Comparison of ENCODE assay signal across 16 cellular contexts in the genomic region with DNA sequence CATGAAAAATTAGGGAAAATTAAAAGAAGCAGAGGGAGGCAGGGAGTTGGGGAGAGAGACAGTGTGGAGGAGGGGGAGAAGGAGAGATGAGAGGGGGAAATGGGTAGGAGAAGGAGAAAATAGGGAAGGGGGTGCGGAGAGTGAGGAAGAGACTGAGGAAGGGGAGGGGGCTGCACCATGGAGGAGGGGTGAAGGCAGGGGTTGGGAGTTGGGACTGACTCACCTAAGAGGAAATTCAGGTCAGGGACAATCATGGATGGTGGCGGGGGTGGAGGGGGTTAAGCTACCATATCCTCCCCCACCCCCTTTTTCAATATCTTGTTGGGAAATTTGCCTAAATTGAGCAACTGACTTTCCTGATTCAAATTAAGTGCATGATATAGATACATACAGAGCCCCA. TPM values are rescaled to one million over a fixed set of nuclear protein-coding genes. Genes with fewer than 3 reads are reported as not detected.
DNase-seq lines count a peak whose midpoint lies in the region; ATAC-seq, FAIRE-seq and TF ChIP-seq lines count a peak whose summit lies in the region.
"Had no signal": no experiment of that assay in that cellular context is flagged by ENCODE, and none has a peak within 500 bp of the region (broad histone marks: within the 10 kb centered on the region; RNA-seq: fewer than 3 reads in every experiment).

No MANE protein-coding gene starts in this region.

- no peak for TF ChIP-seq CTCF in CD4-positive, alpha-beta T cell (IDR thresholded peaks at IDR 0.05)
- no peak for TF ChIP-seq CTCF in Caco-2 (IDR thresholded peaks at IDR 0.05; ENCODE audit: insufficient read depth in 1 of 2, low read depth in 1 of 2, low read length in 1 of 2, severe bottlenecking in 1 of 2, unreplicated experiment in 1 of 2)
- TF ChIP-seq CTCF in coronary artery (IDR thresholded peaks at IDR 0.05): no peak
- no peak for TF ChIP-seq CTCF in parathyroid adenoma (IDR thresholded peaks at IDR 0.05)

- H3K4me3 Mint-ChIP-seq in CD4-positive, alpha-beta T cell: no peak overlapping the region
- H3K4me3 Mint-ChIP-seq in Caco-2 (ENCODE audit: unreplicated experiment): no peak overlapping the region

- H3K27me3 ChIP-seq in CD4-positive, alpha-beta T cell (ENCODE audit: control insufficient read depth, insufficient read depth, low read length): no peaks in the 10 kb centered on the region
- no peaks in the 10 kb centered on the region for H3K27me3 ChIP-seq in Caco-2 (replicated peaks; ENCODE audit: control insufficient read depth, insufficient read depth, low read length)
- no peaks in the 10 kb centered on the region for H3K27me3 ChIP-seq in parathyroid adenoma (ENCODE audit: control insufficient read depth, insufficient read depth, low read length)
- H3K27me3 ChIP-seq: Peyer's patch had no signal

- ATAC-seq in CD4-positive, alpha-beta T cell (ENCODE audit: poor library complexity): no peak

- intact Hi-C loops in CD4-positive, alpha-beta T cell (cut with DNase I, micrococcal nuclease): no loop called here
- intact Hi-C loops in Caco-2 (cut with micrococcal nuclease; ENCODE audit: unreplicated experiment): no loop called here

- H3K9me3 ChIP-seq in CD4-positive, alpha-beta T cell (ENCODE audit: control insufficient read depth, low read length): no peaks in the 10 kb centered on the region
- H3K9me3 ChIP-seq in Caco-2 (no peaks in the 10 kb centered on the region), parathyroid adenoma (ENCODE audit: control insufficient read depth, low read length) (no peaks in the 10 kb centered on the region)
- H3K9me3 ChIP-seq: Peyer's patch had no signal

- no peaks in the 10 kb centered on the region for H3K36me3 Mint-ChIP-seq in CD4-positive, alpha-beta T cell (ENCODE audit: low read depth)
- no peaks in the 10 kb centered on the region for H3K36me3 Mint-ChIP-seq in Caco-2 (ENCODE audit: insufficient read depth, unreplicated experiment)

- no peaks in the 10 kb centered on the region for H3K27me3 Mint-ChIP-seq in CD4-positive, alpha-beta T cell
- H3K27me3 Mint-ChIP-seq in Caco-2 (ENCODE audit: insufficient read depth, unreplicated experiment): no peaks in the 10 kb centered on the region

- H3K4me1 ChIP-seq in Caco-2: peaks cover 21% of the 10 kb centered on the region
- peaks cover 62% of the 10 kb centered on the region for H3K4me1 ChIP-seq in parathyroid adenoma

- BruUV-seq in Caco-2 (replicated peaks; lab: Mats Ljungman, UMichigan): no TSS peak

- H3K4me2 ChIP-seq in parathyroid adenoma (ENCODE audit: low read length): peak overlapping the region; percentile 30

- FAIRE-seq in HTR-8/SVneo (lab: Jason Lieb, UNC): no peak

- no peak overlapping the region for H3K27ac ChIP-seq in CD4-positive, alpha-beta T cell (ENCODE audit: low read depth, low read length)
- H3K27ac ChIP-seq in coronary artery (peak overlapping the region; percentile 12 to 43), parathyroid adenoma (peak overlapping the region; percentile 67)
- H3K27ac ChIP-seq: C4-2B had no signal

- peaks cover 59% of the 10 kb centered on the region for H3K79me2 ChIP-seq in parathyroid adenoma

- CTCF ChIA-PET in CD4-positive, alpha-beta T cell (lab: Charles Lee): interaction anchor here (0.7 to 1.5 kb wide), 3 partner anchors 15 to 90 kb away, joined by 3 read pairs; no protein-coding TSS in a partner anchor
- CTCF ChIA-PET in Caco-2 (lab: Charles Lee): interaction anchor here (1.4 kb wide), 1 partner anchor 38 kb away, joined by 5 read pairs; no protein-coding TSS in a partner anchor

- peaks cover 54% of the 10 kb centered on the region for H3K4me1 Mint-ChIP-seq in CD4-positive, alpha-beta T cell (ENCODE audit: low read depth)
- peaks cover 12% of the 10 kb centered on the region for H3K4me1 Mint-ChIP-seq in Caco-2 (ENCODE audit: low read depth, unreplicated experiment)

- H3K9me3 Mint-ChIP-seq in CD4-positive, alpha-beta T cell: no peaks in the 10 kb centered on the region
- H3K9me3 Mint-ChIP-seq in Caco-2 (ENCODE audit: unreplicated experiment): no peaks in the 10 kb centered on the region

- no peak overlapping the region for H3K9ac ChIP-seq in parathyroid adenoma

- DNase-seq in CD4-positive, alpha-beta T cell: no peak
- DNase-seq in Caco-2: no peak
- DNase-seq in coronary artery (ENCODE audit: low spot score): no peak
- no peak for DNase-seq in HTR-8/SVneo (ENCODE audit: insufficient read length, low spot score)
- no peak for DNase-seq in activated CD4-positive, CD25-positive, alpha-beta regulatory T cell treated with anti-CD3 and anti-CD28 coated beads, Interleukin-2, amount 50 U/mL, for 72 hours
- DNase-seq in NK-92 treated with Interleukin-12 subunit alpha and Interleukin-12 subunit beta, amount 100 ng/mL, for 24 hours (lab: John Stamatoyannopoulos, UW): no peak
- DNase-seq: ACHN, DMS79 treated with DMSO at 0.1 percent for 48 hours, KG1, NCI-H1417 treated with DMSO at 0.1 percent for 48 hours, NCI-H187 treated with DMSO at 0.1 percent for 48 hours, NCI-H69, Peyer's patch, Right ventricle myocardium superior had no signal

- POLR2A ChIA-PET in CD4-positive, alpha-beta T cell (lab: Charles Lee): interaction anchor here (1.2 kb wide), 1 partner anchor 327 kb away, joined by 5 read pairs; the partner anchor contains the start of gene RGS10
- POLR2A ChIA-PET in Caco-2 (lab: Charles Lee): no interaction called here

- H2AFZ ChIP-seq in parathyroid adenoma: no peak overlapping the region

- H3K27ac Mint-ChIP-seq in CD4-positive, alpha-beta T cell: peak overlapping the region; percentile 14
- peak overlapping the region; percentile 39 for H3K27ac Mint-ChIP-seq in Caco-2 (ENCODE audit: unreplicated experiment)

- H3K4me3 ChIP-seq in Caco-2 (ENCODE audit: low read depth, low read length) (no peak overlapping the region), coronary artery (no peak overlapping the region), parathyroid adenoma (ENCODE audit: low read depth, low read length) (no peak overlapping the region)
- H3K4me3 ChIP-seq: Peyer's patch had no signal

- H3K36me3 ChIP-seq in Caco-2 (ENCODE audit: control insufficient read depth, insufficient read depth, low read length): no peaks in the 10 kb centered on the region
- no peaks in the 10 kb centered on the region for H3K36me3 ChIP-seq in parathyroid adenoma (ENCODE audit: control insufficient read depth, insufficient read depth, low read length)
- H3K36me3 ChIP-seq: Peyer's patch had no signal

RNA-seq across cellular contexts. Expression of gene GRK5, which starts 8.0 kb away (rescaled TPM):
- total RNA-seq in CD4-positive, alpha-beta T cell: 10 to 100 TPM; 19.2 to 20.8 TPM
- total RNA-seq in Caco-2 (2022): 7.7 and 8.9 TPM in 2 replicates

RNA-seq across cellular contexts. Expression of gene PRDX3, which starts 36.8 kb away (rescaled TPM):
- 1 to 10 TPM; 7.1 to 7.5 TPM for total RNA-seq in CD4-positive, alpha-beta T cell
- total RNA-seq in Caco-2 (2022): 213 and 216 TPM in 2 replicates

RNA-seq across cellular contexts. Expression of gene SFXN4, which starts 49.9 kb away (rescaled TPM):
- 1 to 10 TPM; 7.1 to 7.8 TPM for total RNA-seq in CD4-positive, alpha-beta T cell
- total RNA-seq in Caco-2 (2022): 45.3 and 45.9 TPM in 2 replicates

Comparison
In these comparisons a context has a peak if more than half of its experiments do, and no peak if none do; other contexts are left out.
1. RNA of gene PRDX3, which starts 36.8 kb away (total RNA-seq): 213 to 216 TPM in Caco-2; 7.1 to 7.5 TPM in CD4-positive, alpha-beta T cell; every median in the first group is over 10 times any median in the second.